Comparison of ENCODE assay signal across 14 cellular contexts in the genomic region with DNA sequence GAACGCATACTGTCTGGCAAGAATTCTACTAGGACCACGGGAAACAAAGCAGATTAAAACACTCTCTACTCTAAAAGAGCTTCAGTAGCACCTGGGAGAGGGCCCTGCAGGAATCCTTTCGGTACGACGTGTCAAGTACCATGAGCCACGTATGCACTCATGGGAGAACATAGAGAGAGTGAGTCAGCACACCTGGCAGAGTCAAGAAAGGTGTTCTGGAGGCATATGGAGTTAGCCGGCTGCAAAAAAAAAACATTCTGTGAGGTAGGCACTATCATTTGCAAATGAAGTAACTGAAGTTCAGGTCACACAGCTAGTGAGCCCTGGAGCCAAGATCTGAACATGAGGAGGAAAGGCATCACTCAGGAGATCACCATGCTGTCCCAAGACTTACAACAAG.
A peak's percentile ranks its signal among the peaks of the same experiment; 100 is the strongest.
DNase-seq lines count a peak whose midpoint lies in the region; ATAC-seq and TF ChIP-seq lines count a peak whose summit lies in the region.
"Had no signal": no experiment of that assay in that cellular context is flagged by ENCODE, and none has a peak within 500 bp of the region (broad histone marks: within the 10 kb centered on the region; RNA-seq: fewer than 3 reads in every experiment).

No MANE protein-coding gene starts in this region.

- TF ChIP-seq POLR2A in suprapubic skin (IDR thresholded peaks at IDR 0.05) = no peak

- H3K36me3 ChIP-seq in muscle layer of colon (ENCODE audit: insufficient read depth, low read length) (peaks cover 21% of the 10 kb centered on the region), suprapubic skin (peaks cover 17% of the 10 kb centered on the region), H7 (replicated peaks; ENCODE audit: control insufficient read depth, insufficient read depth, low read length) (no peaks in the 10 kb centered on the region; the same call in 1 of the 2 replicates), colonic mucosa (no peaks in the 10 kb centered on the region)

- H3K27me3 ChIP-seq in muscle layer of colon (ENCODE audit: control insufficient read depth in 1 of 2, insufficient read depth in 2 of 2, low read length in 2 of 2) (no peaks in the 10 kb centered on the region), suprapubic skin (no peaks in the 10 kb centered on the region), H7 (ENCODE audit: control insufficient read depth, insufficient read depth, low read length) (no peaks in the 10 kb centered on the region), colonic mucosa (no peaks in the 10 kb centered on the region)
- H3K27me3 ChIP-seq: BLaER1, cardiac muscle cell had no signal

- intact Hi-C loops in colonic mucosa (cut with DNase I) = no loop called here

- H3K4me1 ChIP-seq in muscle layer of colon (ENCODE audit: insufficient read depth, low read length) = peaks cover 57% of the 10 kb centered on the region
- H3K4me1 ChIP-seq in suprapubic skin = peaks cover 30% of the 10 kb centered on the region
- no peaks in the 10 kb centered on the region for H3K4me1 ChIP-seq in colonic mucosa

- no peak for TF ChIP-seq CTCF in suprapubic skin (IDR thresholded peaks at IDR 0.05)
- no peak for TF ChIP-seq CTCF in colonic mucosa (IDR thresholded peaks at IDR 0.05)

- no peaks in the 10 kb centered on the region for H3K27me3 Mint-ChIP-seq in effector memory CD8-positive, alpha-beta T cell

- no peak for TF ChIP-seq EP300 in suprapubic skin (IDR thresholded peaks at IDR 0.05)

- peak overlapping the region; percentile 12 to 71 for H3K27ac Mint-ChIP-seq in effector memory CD8-positive, alpha-beta T cell

- no peak for ATAC-seq in effector memory CD8-positive, alpha-beta T cell (replicated peaks)
- ATAC-seq in GM19324 (IDR thresholded peaks at IDR 0.05; ENCODE audit: low FRiP score, unreplicated experiment) (no peak), HG02798 (IDR thresholded peaks at IDR 0.05; ENCODE audit: poor library complexity, unreplicated experiment) (no peak)
- ATAC-seq: activated naive CD4-positive, alpha-beta T cell treated with anti-CD3 and anti-CD28 coated beads, Interleukin-2, amount 50 U/mL, for 72 hours had no signal

- H3K36me3 Mint-ChIP-seq in effector memory CD8-positive, alpha-beta T cell (ENCODE audit: insufficient read depth) = peaks cover 17% of the 10 kb centered on the region
- H3K36me3 Mint-ChIP-seq: activated naive CD4-positive, alpha-beta T cell treated with anti-CD3 and anti-CD28 coated beads, Interleukin-2, amount 50 U/mL, for 72 hours had no signal

- H3K4me1 Mint-ChIP-seq in effector memory CD8-positive, alpha-beta T cell (ENCODE audit: low read depth in 2 of 2) = peaks cover 11 to 15% of the 10 kb centered on the region in 2 donors

- peak overlapping the region in 1 of 2 donors; percentile 3 for H3K4me3 ChIP-seq in muscle layer of colon (ENCODE audit: low read depth in 1 of 2, low read length in 2 of 2)
- no peak overlapping the region for H3K4me3 ChIP-seq in suprapubic skin
- no peak overlapping the region for H3K4me3 ChIP-seq in H7 (ENCODE audit: insufficient read depth, low read depth, low read length)
- H3K4me3 ChIP-seq in colonic mucosa = no peak overlapping the region
- H3K4me3 ChIP-seq: BLaER1, cardiac muscle cell had no signal

- DNase-seq in NCI-H345 (lab: John Stamatoyannopoulos, UW) = peak; percentile 80
- no peak for DNase-seq in effector memory CD8-positive, alpha-beta T cell
- DNase-seq in suprapubic skin (ENCODE audit: low spot score in 2 of 2) = no peak
- DNase-seq in H7 = no peak
- DNase-seq in colonic mucosa = no peak
- DNase-seq: NCI-H2029; occipital lobe; stimulated activated CD4-positive, alpha-beta T cell treated with anti-CD3 and anti-CD28 coated beads, Interleukin-15, amount 100 ng/mL, for 24 hours had no signal

- no peak overlapping the region for H3K4me3 Mint-ChIP-seq in effector memory CD8-positive, alpha-beta T cell

- 65% methylated on average over 7 of the region's 7 CpGs for WGBS in suprapubic skin

- no peaks in the 10 kb centered on the region for H3K9me3 Mint-ChIP-seq in effector memory CD8-positive, alpha-beta T cell
- H3K9me3 Mint-ChIP-seq: activated naive CD4-positive, alpha-beta T cell treated with anti-CD3 and anti-CD28 coated beads, Interleukin-2, amount 50 U/mL, for 72 hours had no signal

- H3K27ac ChIP-seq in muscle layer of colon (ENCODE audit: low read depth, low read length) = peak overlapping the region; percentile 82
- H3K27ac ChIP-seq in suprapubic skin = peak overlapping the region; percentile 74
- no peak overlapping the region for H3K27ac ChIP-seq in colonic mucosa
- H3K27ac ChIP-seq: BLaER1 had no signal

- no peak overlapping the region for H3K9ac ChIP-seq in muscle layer of colon (ENCODE audit: low read length)
- H3K9ac ChIP-seq in colonic mucosa (ENCODE audit: low read depth in 2 of 2, low read length in 2 of 2) = no peak overlapping the region
- H3K9ac ChIP-seq: BLaER1 had no signal

- H3K9me3 ChIP-seq in muscle layer of colon (ENCODE audit: low read length) (no peaks in the 10 kb centered on the region), suprapubic skin (no peaks in the 10 kb centered on the region), colonic mucosa (no peaks in the 10 kb centered on the region)
- H3K9me3 ChIP-seq: BLaER1 had no signal
